ENCODE assay signal across 1 cellular context in the genomic region with DNA sequence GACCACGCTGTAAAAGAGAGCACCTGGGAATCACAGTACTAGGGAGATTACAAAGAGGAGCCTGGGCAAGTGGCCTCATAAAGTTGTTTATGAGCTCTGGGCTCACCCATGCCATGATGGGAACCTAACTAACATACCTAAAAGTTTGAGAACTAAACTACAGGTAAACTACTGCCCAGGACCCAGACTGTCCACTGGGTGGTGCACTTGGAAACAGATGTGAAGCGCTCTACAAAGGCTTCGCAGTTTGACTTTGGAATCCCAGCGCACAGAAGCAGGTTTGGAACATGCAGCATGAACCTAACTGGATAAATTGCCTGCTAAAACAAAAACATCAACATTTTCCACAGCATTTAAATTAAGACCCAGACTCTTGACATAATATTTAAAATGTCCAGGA.
TF ChIP-seq lines count a peak whose summit lies in the region.

No MANE protein-coding gene starts in this region.

TF ChIP-seq in SK-N-SH, 30 proteins besides CTCF, POLR2A, EP300 and RAD21 (continued from another document):
- TF ChIP-seq SMC3 (IDR thresholded peaks at IDR 0.05; ENCODE audit: low read depth, low read length) (no peak; the same call in 1 of the 2 replicates), NRF1 (IDR thresholded peaks at IDR 0.05; ENCODE audit: low read depth, low read length) (no peak), RXRA (IDR thresholded peaks at IDR 0.05; ENCODE audit: borderline replicate concordance, low read depth) (no peak), FOXM1 (IDR thresholded peaks at IDR 0.05; ENCODE audit: low read depth) (no peak), GABPA (IDR thresholded peaks at IDR 0.05; ENCODE audit: low read depth) (no peak), MEF2A (IDR thresholded peaks at IDR 0.05; ENCODE audit: borderline replicate concordance, low read depth) (no peak)
- TF ChIP-seq, protein P1, sequence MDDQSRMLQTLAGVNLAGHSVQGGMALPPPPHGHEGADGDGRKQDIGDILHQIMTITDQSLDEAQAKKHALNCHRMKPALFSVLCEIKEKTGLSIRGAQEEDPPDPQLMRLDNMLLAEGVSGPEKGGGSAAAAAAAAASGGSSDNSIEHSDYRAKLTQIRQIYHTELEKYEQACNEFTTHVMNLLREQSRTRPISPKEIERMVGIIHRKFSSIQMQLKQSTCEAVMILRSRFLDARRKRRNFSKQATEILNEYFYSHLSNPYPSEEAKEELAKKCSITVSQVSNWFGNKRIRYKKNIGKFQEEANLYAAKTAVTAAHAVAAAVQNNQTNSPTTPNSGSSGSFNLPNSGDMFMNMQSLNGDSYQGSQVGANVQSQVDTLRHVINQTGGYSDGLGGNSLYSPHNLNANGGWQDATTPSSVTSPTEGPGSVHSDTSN (IDR thresholded peaks at IDR 0.05): no peak
TF ChIP-seq in SK-N-SH: peak in this region for 0.
